In genomic region chr3:147483578-147483977, GRCh38 we compare ENCODE assay signal across 22 cellular contexts.
DNase-seq lines count a peak whose midpoint lies in the region; ATAC-seq and FAIRE-seq lines count a peak whose summit lies in the region.
"Had no signal": no experiment of that assay in that cellular context is flagged by ENCODE, and none has a peak within 500 bp of the region (broad histone marks: within the 10 kb centered on the region; RNA-seq: fewer than 3 reads in every experiment).

No MANE protein-coding gene starts in this region.

- no peak overlapping the region for H3K4me3 Mint-ChIP-seq in natural killer cell treated with Interleukin-12 subunit alpha and Interleukin-12 subunit beta and Interleukin-15 and Interleukin-18, amount 100 ng/mL, for 72 hours
- H3K4me3 Mint-ChIP-seq: CD4-positive, alpha-beta T cell; T-cell; T-helper 2 cell treated with Interferon-gamma antibody and Interleukin-4, amounts not matched to agents 5 μg/mL and 100 μg/mL, for 36 hours had no signal

- ATAC-seq in GM18502 (IDR thresholded peaks at IDR 0.05; ENCODE audit: poor library complexity, unreplicated experiment) (peak; percentile 61), GM19395 (IDR thresholded peaks at IDR 0.05; ENCODE audit: unreplicated experiment) (peak; percentile 68), HG03159 (IDR thresholded peaks at IDR 0.05; ENCODE audit: unreplicated experiment) (peak; percentile 48), HG03442 (IDR thresholded peaks at IDR 0.05; ENCODE audit: unreplicated experiment) (no peak), HG02759 (IDR thresholded peaks at IDR 0.05; ENCODE audit: unreplicated experiment) (no peak)
- ATAC-seq in natural killer cell treated with Interleukin-12 subunit alpha and Interleukin-12 subunit beta and Interleukin-15 and Interleukin-18, amount 100 ng/mL, for 72 hours: no peak
- ATAC-seq: T-cell had no signal

- peaks cover 5% of the 10 kb centered on the region for H3K36me3 Mint-ChIP-seq in natural killer cell treated with Interleukin-12 subunit alpha and Interleukin-12 subunit beta and Interleukin-15 and Interleukin-18, amount 100 ng/mL, for 72 hours
- H3K36me3 Mint-ChIP-seq: T-cell had no signal

- peaks cover 9% of the 10 kb centered on the region for H3K9me3 Mint-ChIP-seq in natural killer cell treated with Interleukin-12 subunit alpha and Interleukin-12 subunit beta and Interleukin-15 and Interleukin-18, amount 100 ng/mL, for 72 hours

- H3K4me1 Mint-ChIP-seq in natural killer cell treated with Interleukin-12 subunit alpha and Interleukin-12 subunit beta and Interleukin-15 and Interleukin-18, amount 100 ng/mL, for 72 hours (ENCODE audit: low read depth in 2 of 2): no peaks in the 10 kb centered on the region
- H3K4me1 Mint-ChIP-seq: T-cell had no signal

- DNase-seq in natural killer cell treated with Interleukin-12 subunit alpha and Interleukin-12 subunit beta and Interleukin-15 and Interleukin-18, amount 100 ng/mL, for 72 hours (ENCODE audit: low spot score): no peak
- DNase-seq in RCC 7860 (ENCODE audit: low spot score): no peak
- DNase-seq: ACHN; Caco-2; CD4-positive, alpha-beta T cell; DMS 273 treated with DMSO at 0.1 percent for 48 hours; DND-41; KBM-7; NCI-H1105 treated with DMSO at 0.1 percent for 48 hours; NCI-H2029 treated with DMSO at 0.1 percent for 48 hours; NCI-H226; NCI-H510A treated with DMSO at 0.1 percent for 48 hours; NCI-H748 treated with DMSO at 0.1 percent for 48 hours; SIG-M5; T-cell had no signal

- no peak overlapping the region for H3K27ac Mint-ChIP-seq in natural killer cell treated with Interleukin-12 subunit alpha and Interleukin-12 subunit beta and Interleukin-15 and Interleukin-18, amount 100 ng/mL, for 72 hours
- H3K27ac Mint-ChIP-seq: CD4-positive, alpha-beta T cell; T-cell; T-helper 2 cell treated with Interferon-gamma antibody and Interleukin-4, amounts not matched to agents 5 μg/mL and 100 μg/mL, for 36 hours had no signal

- no peaks in the 10 kb centered on the region for H3K27me3 Mint-ChIP-seq in natural killer cell treated with Interleukin-12 subunit alpha and Interleukin-12 subunit beta and Interleukin-15 and Interleukin-18, amount 100 ng/mL, for 72 hours
- H3K27me3 Mint-ChIP-seq: CD4-positive, alpha-beta T cell; T-cell had no signal

- FAIRE-seq in RCC 7860 (lab: Jason Lieb, UNC): no peak
- FAIRE-seq: H54 had no signal

Comparison
In these comparisons a context has a peak if more than half of its experiments do, and no peak if none do; other contexts are left out.
1. ATAC-seq: peak in GM18502 (single experiment), GM19395 (single experiment) and HG03159 (single experiment); none in natural killer cell treated with Interleukin-12 subunit alpha and Interleukin-12 subunit beta and Interleukin-15 and Interleukin-18, amount 100 ng/mL, for 72 hours (0 of 2), HG03442 (single experiment) and HG02759 (single experiment).